In the genomic region with DNA sequence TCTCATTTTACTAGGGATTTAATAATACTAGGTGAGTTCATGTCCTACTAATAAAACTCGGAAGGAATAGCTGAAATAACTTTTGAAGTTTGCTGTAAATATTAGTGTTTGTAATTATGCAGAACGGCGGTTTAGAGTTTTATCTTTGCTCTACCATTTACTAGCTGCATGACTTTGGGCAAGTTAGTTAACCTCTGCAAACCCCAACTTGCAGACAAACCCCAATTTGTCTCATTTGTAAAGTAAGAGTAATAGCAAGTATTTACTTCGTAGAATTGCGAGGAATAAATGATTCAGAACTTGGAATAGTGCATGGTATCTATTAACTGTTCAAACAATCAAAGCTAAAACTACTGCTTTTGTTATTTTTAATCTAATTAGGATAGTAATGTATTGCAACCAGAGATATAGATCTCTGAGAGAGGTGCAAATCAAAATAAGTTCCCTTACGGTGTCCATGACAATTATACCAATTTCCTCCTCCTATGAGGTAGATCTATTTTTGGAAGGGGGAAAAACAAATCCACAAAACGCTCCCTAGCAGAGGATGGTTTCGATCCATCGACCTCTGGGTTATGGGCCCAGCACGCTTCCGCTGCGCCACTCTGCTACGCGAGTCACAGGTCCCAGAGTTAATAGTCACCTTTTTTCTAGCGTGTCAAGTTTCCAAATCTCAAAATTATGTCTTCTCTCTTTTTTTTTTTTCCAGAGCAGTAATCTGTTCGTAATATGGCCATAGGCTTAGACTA, we compare ENCODE assay signal across 8 cellular contexts. TPM values are rescaled to one million over a fixed set of nuclear protein-coding genes. Genes with fewer than 3 reads are reported as not detected.
DNase-seq lines count a peak whose midpoint lies in the region; ATAC-seq, FAIRE-seq and TF ChIP-seq lines count a peak whose summit lies in the region.

No MANE protein-coding gene starts in this region.

- FAIRE-seq in K562 (lab: Jason Lieb, UNC), result no peak

- no peak for TF ChIP-seq POLR2A in K562 (conservative IDR thresholded peaks at IDR 0.05)

- ATAC-seq in K562, result peak; percentile 40
- ATAC-seq in HG03097 (IDR thresholded peaks at IDR 0.05; ENCODE audit: low FRiP score, unreplicated experiment), result no peak
- ATAC-seq in GM21825 (IDR thresholded peaks at IDR 0.05; ENCODE audit: unreplicated experiment), result no peak

- peak; percentile 81 for TF ChIP-seq EP300 in K562 (IDR thresholded peaks at IDR 0.05; ENCODE audit: low read length)

- H4K20me1 ChIP-seq in Loucy (ENCODE audit: insufficient read depth, low read length, poor library complexity, severe bottlenecking) (no peaks in the 10 kb centered on the region), K562 (replicated peaks; ENCODE audit: control insufficient read depth, insufficient read depth, low read length) (no peaks in the 10 kb centered on the region)

- H3K4me3 ChIP-seq in Loucy (ENCODE audit: low read length, poor library complexity, severe bottlenecking) (peak overlapping the region; percentile 83), K562 (peak overlapping the region; percentile 49)

- BruUV-seq in K562 (replicated peaks; lab: Mats Ljungman, UMichigan), result no TSS peak

- peaks cover 4% of the 10 kb centered on the region for H3K4me1 ChIP-seq in Loucy (ENCODE audit: insufficient read depth, low read length, poor library complexity, severe bottlenecking)
- peaks cover 13 to 28% of the 10 kb centered on the region in 2 experiments; a peak in 4 of 5 replicates for H3K4me1 ChIP-seq in K562 (replicated peaks in 1 of 2; ENCODE audit: control insufficient read depth in 2 of 2, insufficient read depth in 2 of 2, low read length in 2 of 2)

- 0 out of 4 replicates have a peak, but pooled peaks of 1 of the 2 experiments have one; percentile 4 for TF ChIP-seq RAD21 in K562 (CRISPR knock-in tag; conservative IDR thresholded peaks at IDR 0.05 in 1 of 2, IDR thresholded peaks at IDR 0.05 in 1 of 2)

- no peaks in the 10 kb centered on the region for H3K9me2 ChIP-seq in Loucy (replicated peaks; ENCODE audit: low read depth, low read length)

- H3K9me3 ChIP-seq in Loucy (ENCODE audit: insufficient read depth, low read depth, low read length) (no peaks in the 10 kb centered on the region), K562 (replicated peaks; ENCODE audit: control insufficient read depth, insufficient read depth, low read depth, low read length) (no peaks in the 10 kb centered on the region)

- H3F3A ChIP-seq in Loucy (ENCODE audit: low read depth), result 0 out of 2 replicates have a peak, but pooled peaks cover 2% of the 10 kb centered on the region

- H3K27me3 ChIP-seq in Loucy (ENCODE audit: insufficient read depth, low read length, poor library complexity, severe bottlenecking), result no peaks in the 10 kb centered on the region
- H3K27me3 ChIP-seq in K562 (ENCODE audit: control insufficient read depth in 2 of 2, insufficient read depth in 2 of 2, low read length in 2 of 2), result no peaks in the 10 kb centered on the region

- no peak for TF ChIP-seq CTCF in Loucy (conservative IDR thresholded peaks at IDR 0.05; ENCODE audit: low read length)
- TF ChIP-seq CTCF in K562 (IDR thresholded peaks at IDR 0.05 in 2 of 3, conservative IDR thresholded peaks at IDR 0.05 in 1 of 3; ENCODE audit: insufficient read depth in 2 of 3, low read depth in 1 of 3, low read length in 3 of 3), result no peak

- POLR2A ChIA-PET in K562 (lab: Yijun Ruan, JAX), result interaction anchor here (0.6 to 13.6 kb wide), 18 partner anchors 8 to 304 kb away, joined by 3 to 197 read pairs (median 5); a partner anchor contains a TSS

- WGBS in K562 (ENCODE audit: insufficient coverage, low coverage, missing lambda C conversion rate), result 7% methylated on average over 16 of the region's 16 CpGs

- peak overlapping the region; percentile 63 for H3K4me2 ChIP-seq in Loucy (ENCODE audit: low read depth, low read length, poor library complexity, severe bottlenecking)
- peak overlapping the region; percentile 89 for H3K4me2 ChIP-seq in K562 (ENCODE audit: insufficient read depth, low read length)

- H3K9me1 ChIP-seq in K562 (ENCODE audit: control insufficient read depth, insufficient read depth, low read length), result no peaks in the 10 kb centered on the region

- H3K27ac ChIP-seq in K562 (ENCODE audit: extremely low read depth, low read depth, low read length), result peak overlapping the region; percentile 62; the same call in 2 of the 3 replicates

- H3K9ac ChIP-seq in Loucy (ENCODE audit: low read depth, low read length, poor library complexity, severe bottlenecking) (peak overlapping the region; percentile 59), K562 (ENCODE audit: insufficient read depth in 1 of 2, low read depth in 2 of 2, low read length in 2 of 2) (peak overlapping the region in 1 of 2 experiments; percentile 57; a peak in 2 of 4 replicates)

- in situ Hi-C loops in K562 (cut with MboI), result loop anchor here (10.0 to 25.0 kb wide), 2 partner anchors 245 to 782 kb away; no protein-coding TSS in a partner anchor

- CTCF ChIA-PET in K562 (lab: Yijun Ruan, JAX; ENCODE audit: low intra/inter-chr PET ratio), result interaction anchor here (0.7 kb wide), 1 partner anchor 141 kb away, joined by 3 read pairs; a partner anchor contains a TSS

- H3K79me2 ChIP-seq in Loucy (ENCODE audit: insufficient read depth, low read length), result no peaks in the 10 kb centered on the region
- no peaks in the 10 kb centered on the region for H3K79me2 ChIP-seq in K562 (ENCODE audit: control insufficient read depth, insufficient read depth, low read length)

- DNase-seq in EH (ENCODE audit: low read depth), result peak; percentile 65
- DNase-seq in SW480 (ENCODE audit: low spot score), result peak; percentile 42
- DNase-seq in K562 (ENCODE audit: extremely low read depth in 1 of 4, low spot score in 3 of 4), result peak in 3 of 4 experiments; percentile 56 to 88 (median 59)
- peak; percentile 18 for DNase-seq in myocyte (ENCODE audit: low read depth)
- no peak for DNase-seq in middle frontal gyrus (ENCODE audit: extremely low spot score, low spot score)

- no peak overlapping the region for H2AFZ ChIP-seq in Loucy (ENCODE audit: low read length)
- H2AFZ ChIP-seq in K562 (ENCODE audit: low read depth, low read length), result peak overlapping the region; percentile 87; the same call in 1 of the 2 replicates

- intact Hi-C loops in K562 (cut with micrococcal nuclease), result loop anchor here (2.0 to 10.0 kb wide), 6 partner anchors 155 to 805 kb away; a partner anchor contains a TSS

- H3K36me3 ChIP-seq in Loucy (ENCODE audit: insufficient read depth, low read length) (no peaks in the 10 kb centered on the region), K562 (ENCODE audit: control insufficient read depth, insufficient read depth, low read length) (no peaks in the 10 kb centered on the region)

TF ChIP-seq in K562, 482 proteins besides CTCF, POLR2A, EP300 and RAD21 (continues in another document):
- TF ChIP-seq, protein P1, sequence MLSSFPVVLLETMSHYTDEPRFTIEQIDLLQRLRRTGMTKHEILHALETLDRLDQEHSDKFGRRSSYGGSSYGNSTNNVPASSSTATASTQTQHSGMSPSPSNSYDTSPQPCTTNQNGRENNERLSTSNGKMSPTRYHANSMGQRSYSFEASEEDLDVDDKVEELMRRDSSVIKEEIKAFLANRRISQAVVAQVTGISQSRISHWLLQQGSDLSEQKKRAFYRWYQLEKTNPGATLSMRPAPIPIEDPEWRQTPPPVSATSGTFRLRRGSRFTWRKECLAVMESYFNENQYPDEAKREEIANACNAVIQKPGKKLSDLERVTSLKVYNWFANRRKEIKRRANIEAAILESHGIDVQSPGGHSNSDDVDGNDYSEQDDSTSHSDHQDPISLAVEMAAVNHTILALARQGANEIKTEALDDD (IDR thresholded peaks at IDR 0.05), result peak; percentile 94
- TF ChIP-seq ZNF24 (IDR thresholded peaks at IDR 0.05) (peak; percentile 85), POLR2AphosphoS2 (IDR thresholded peaks at IDR 0.05; ENCODE audit: low read length) (no peak)

RNA-seq across cellular contexts. Expression of a gene that starts 35.1 kb away (rescaled TPM):
- 20.7 and 24.8 TPM in 2 replicates for total RNA-seq in K562 (2011; cell fraction: chromatin; rRNA removed; ENCODE audit: low replicate concordance)
- total RNA-seq in K562 (2011; cell fraction: nucleolus; rRNA removed), result 11.8 and 12.0 TPM in 2 replicates
- 14.7 and 20.5 TPM in 2 replicates for total RNA-seq in K562 (2011; cell fraction: nucleoplasm; rRNA removed)
- total RNA-seq in K562 (2014; rRNA removed), result 2.7 and 3.1 TPM in 2 replicates
- 5.8 and 6.8 TPM in 2 replicates for total RNA-seq in K562 (2014; rRNA removed; fragmentation: Illumina TruSeq; extraction: Trizol)
- 4.4 and 5.3 TPM in 2 replicates for total RNA-seq in K562 (2015; rRNA removed; fragmentation: Illumina TruSeq; extraction: Trizol)
- total RNA-seq in K562 (2021), result 5.1 and 6.4 TPM in 2 replicates
- 10.1 and 11.2 TPM in 2 replicates for polyA plus RNA-seq in K562 (2011; rRNA removed)
- 3.7 and 5.9 TPM in 2 replicates for polyA plus RNA-seq in K562 (2011; cell fraction: cytosol; rRNA removed)
- 19.2 and 19.7 TPM in 2 replicates for polyA plus RNA-seq in K562 (2011; cell fraction: nucleus; rRNA removed)
- 5.5 and 7.0 TPM in 2 replicates for polyA plus RNA-seq in K562 (2012)
- polyA plus RNA-seq in K562 (2014; fragmentation: Illumina TruSeq; extraction: Trizol), result 6.1 and 7.6 TPM in 2 replicates
- polyA plus RNA-seq in K562 (2014; fragmentation: Nextera tagmentation; extraction: Ambion mirVana), result 1 to 10 TPM; 3.5 to 7.5 TPM
- 6.2 and 7.7 TPM in 2 replicates for polyA plus RNA-seq in K562 (2014; rRNA removed)
- 15.3 and 16.2 TPM in 2 replicates for polyA minus RNA-seq in K562 (2011; rRNA and poly(A)+ RNA removed)
- 4.1 and 5.9 TPM in 2 replicates for polyA minus RNA-seq in K562 (2011; cell fraction: cytosol; rRNA and poly(A)+ RNA removed)
- polyA minus RNA-seq in K562 (2011; cell fraction: nucleus; rRNA and poly(A)+ RNA removed), result 4.7 and 11.4 TPM in 2 replicates
- 17.4 and 21.8 TPM in 2 replicates for total RNA-seq in myocyte
- polyA plus RNA-seq in myocyte (2012), result 26.4 TPM

RNA-seq across cellular contexts. Expression of a gene that starts 53.0 kb away (rescaled TPM):
- total RNA-seq in K562 (2011; cell fraction: chromatin; rRNA removed; ENCODE audit: low replicate concordance), result 52.6 and 53.2 TPM in 2 replicates
- total RNA-seq in K562 (2011; cell fraction: nucleolus; rRNA removed), result 31.5 and 32.4 TPM in 2 replicates
- total RNA-seq in K562 (2011; cell fraction: nucleoplasm; rRNA removed), result 41.5 and 49.2 TPM in 2 replicates
- total RNA-seq in K562 (2014; rRNA removed) (5.9 and 8.1 TPM in 2 replicates), K562 (2014; rRNA removed; fragmentation: Illumina TruSeq; extraction: Trizol) (10.0 and 10.1 TPM in 2 replicates), K562 (2015; rRNA removed; fragmentation: Illumina TruSeq; extraction: Trizol) (7.9 and 8.6 TPM in 2 replicates), K562 (2021) (10.1 and 11.5 TPM in 2 replicates), myocyte (6.2 and 10.4 TPM in 2 replicates)
- polyA plus RNA-seq in K562 (2011; rRNA removed) (15.5 and 17.1 TPM in 2 replicates), K562 (2014; fragmentation: Illumina TruSeq; extraction: Trizol) (9.1 and 9.3 TPM in 2 replicates), K562 (2014; fragmentation: Nextera tagmentation; extraction: Ambion mirVana) (10 to 100 TPM in 1 of 2 experiments, 1 to 10 TPM in 1; 8.4 to 11.7 TPM), K562 (2014; rRNA removed) (10.2 and 11.9 TPM in 2 replicates)
- 11.3 and 11.6 TPM in 2 replicates for polyA plus RNA-seq in K562 (2011; cell fraction: cytosol; rRNA removed)
- 46.8 and 65.8 TPM in 2 replicates for polyA plus RNA-seq in K562 (2011; cell fraction: nucleus; rRNA removed)
- polyA plus RNA-seq in K562 (2012), result 8.6 and 14.3 TPM in 2 replicates
- 22.6 and 30.6 TPM in 2 replicates for polyA minus RNA-seq in K562 (2011; rRNA and poly(A)+ RNA removed)
- 6.9 and 8.7 TPM in 2 replicates for polyA minus RNA-seq in K562 (2011; cell fraction: cytosol; rRNA and poly(A)+ RNA removed)
- polyA minus RNA-seq in K562 (2011; cell fraction: nucleus; rRNA and poly(A)+ RNA removed), result 23.0 and 33.8 TPM in 2 replicates
- polyA plus RNA-seq in myocyte (2012), result 17.8 TPM
